In the genomic region with DNA sequence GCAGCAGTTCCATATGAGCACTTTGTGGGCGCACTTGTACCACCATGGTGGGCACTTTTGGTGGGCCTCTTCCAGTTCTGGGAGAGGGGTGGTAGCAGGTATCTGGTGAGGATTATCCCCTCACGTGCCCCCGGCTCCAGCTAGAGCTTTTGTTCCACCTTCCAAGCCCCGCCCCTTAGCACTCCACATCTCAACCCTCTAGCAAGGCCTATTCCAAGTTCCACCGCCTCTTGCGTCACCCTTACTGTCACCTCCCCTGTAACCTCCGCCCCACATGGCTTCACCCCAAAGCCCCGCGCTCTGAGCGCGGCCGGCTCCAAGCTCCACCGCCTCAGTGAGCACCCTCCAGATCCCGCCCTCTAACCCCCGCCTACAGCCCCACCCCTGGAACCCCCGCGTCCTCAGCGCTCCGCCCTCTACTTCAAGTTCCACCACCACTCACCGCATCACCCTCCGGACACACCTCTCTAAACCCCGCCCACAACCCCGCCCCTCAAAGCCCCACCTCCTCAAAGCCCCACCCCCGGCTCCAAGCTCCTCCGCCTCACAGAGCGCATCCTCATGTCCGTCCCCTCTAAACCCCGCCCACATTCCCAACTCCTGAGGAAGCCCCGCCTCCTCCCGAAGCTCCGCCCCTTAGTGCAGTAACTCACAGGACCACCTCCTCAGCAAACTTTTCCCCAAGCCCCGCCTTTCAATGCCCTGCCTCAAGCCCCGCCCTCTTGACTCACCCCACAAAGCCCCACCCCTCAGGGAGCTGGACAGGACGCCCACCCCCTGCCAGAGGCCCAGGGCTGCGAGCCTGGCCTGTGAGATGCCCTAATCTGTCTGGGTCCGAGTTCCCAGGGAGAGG, we compare ENCODE assay signal across 8 cellular contexts. TPM values are rescaled to one million over a fixed set of nuclear protein-coding genes. Genes with fewer than 3 reads are reported as not detected.
DNase-seq lines count a peak whose midpoint lies in the region; ATAC-seq and TF ChIP-seq lines count a peak whose summit lies in the region.

No MANE protein-coding gene starts in this region.

- peaks cover 0 to 3% (median 0%) of the 10 kb centered on the region in 3 donors for H3K27me3 Mint-ChIP-seq in immature natural killer cell (ENCODE audit: low read depth in 3 of 3)
- no peaks in the 10 kb centered on the region for H3K27me3 Mint-ChIP-seq in stimulated activated memory B cell treated with anti-CD40 and anti-IgM and Interleukin-4, amounts not matched to agents 10 μg/mL and 1 μg/mL and 100 μg/mL, for 72 hours

- peak overlapping the region in 2 of 5 donors; percentile 23 to 55 for H3K4me3 Mint-ChIP-seq in immature natural killer cell
- peak overlapping the region; percentile 59 for H3K4me3 Mint-ChIP-seq in stimulated activated memory B cell treated with anti-CD40 and anti-IgM and Interleukin-4, amounts not matched to agents 10 μg/mL and 1 μg/mL and 100 μg/mL, for 72 hours

- peaks cover 9 to 11% of the 10 kb centered on the region in 2 donors for H3K4me1 Mint-ChIP-seq in immature natural killer cell
- H3K4me1 Mint-ChIP-seq in stimulated activated memory B cell treated with anti-CD40 and anti-IgM and Interleukin-4, amounts not matched to agents 10 μg/mL and 1 μg/mL and 100 μg/mL, for 72 hours, result peaks cover 19% of the 10 kb centered on the region

- no peak for TF ChIP-seq CTCF in breast epithelium (IDR thresholded peaks at IDR 0.05)

- H3K9me3 ChIP-seq in SK-N-MC (ENCODE audit: low read depth, low read length) (no peaks in the 10 kb centered on the region), breast epithelium (no peaks in the 10 kb centered on the region)

- H3K9ac ChIP-seq in SK-N-MC (ENCODE audit: insufficient read length), result no peak overlapping the region

- no peaks in the 10 kb centered on the region for H3K27me3 ChIP-seq in breast epithelium

- H3K9me3 Mint-ChIP-seq in immature natural killer cell, result no peaks in the 10 kb centered on the region
- no peaks in the 10 kb centered on the region for H3K9me3 Mint-ChIP-seq in stimulated activated memory B cell treated with anti-CD40 and anti-IgM and Interleukin-4, amounts not matched to agents 10 μg/mL and 1 μg/mL and 100 μg/mL, for 72 hours

- H3K4me1 ChIP-seq in breast epithelium, result no peaks in the 10 kb centered on the region

- H3K27ac Mint-ChIP-seq in immature natural killer cell, result peak overlapping the region in 2 of 6 donors; percentile 35 to 53
- H3K27ac Mint-ChIP-seq in stimulated activated memory B cell treated with anti-CD40 and anti-IgM and Interleukin-4, amounts not matched to agents 10 μg/mL and 1 μg/mL and 100 μg/mL, for 72 hours, result peak overlapping the region; percentile 29

- H3K36me3 ChIP-seq in SK-N-MC (ENCODE audit: insufficient read depth, low read length) (no peaks in the 10 kb centered on the region), breast epithelium (no peaks in the 10 kb centered on the region)

- no peak for TF ChIP-seq POLR2A in breast epithelium (IDR thresholded peaks at IDR 0.05)

- intact Hi-C loops in breast epithelium (cut with DNase I; ENCODE audit: low total_unique reads), result no loop called here

- peak; percentile 64 for ATAC-seq in stimulated activated memory B cell treated with anti-CD40 and anti-IgM and Interleukin-4, amounts not matched to agents 10 μg/mL and 1 μg/mL and 100 μg/mL, for 72 hours
- ATAC-seq in GM19397 (IDR thresholded peaks at IDR 0.05; ENCODE audit: unreplicated experiment), result no peak

- H3K4me3 ChIP-seq in SK-N-MC (peak overlapping the region; percentile 76), breast epithelium (peak overlapping the region in 2 of 3 donors; percentile 7 to 50)

- H3K27ac ChIP-seq in SK-N-MC, result no peak overlapping the region
- peak overlapping the region; percentile 56 to 92 for H3K27ac ChIP-seq in breast epithelium

- DNase-seq in activated T-cell treated with anti-CD3 and anti-CD28 coated beads for 24 hours (ENCODE audit: low read depth), result peak; percentile 18
- DNase-seq in activated T-cell treated with anti-CD3 and anti-CD28 coated beads, Interleukin-2, amount 50 U/mL, for 1 hour, result no peak
- DNase-seq in SK-N-MC (ENCODE audit: low read depth, low spot score), result peak; percentile 62
- no peak for DNase-seq in breast epithelium (ENCODE audit: low spot score in 2 of 2)
- peak; percentile 13 to 41 (median 16) for DNase-seq in immature natural killer cell
- DNase-seq in NCI-H187 (lab: John Stamatoyannopoulos, UW), result no peak

- no peaks in the 10 kb centered on the region for H3K36me3 Mint-ChIP-seq in immature natural killer cell
- no peaks in the 10 kb centered on the region for H3K36me3 Mint-ChIP-seq in stimulated activated memory B cell treated with anti-CD40 and anti-IgM and Interleukin-4, amounts not matched to agents 10 μg/mL and 1 μg/mL and 100 μg/mL, for 72 hours

RNA-seq across cellular contexts. Expression of gene SCN4A, which starts 11.1 kb away (rescaled TPM):
- total RNA-seq in breast epithelium, result 10 to 100 TPM in 2 of 3 donors, 1 to 10 TPM in 1; 1.0 to 16.7 (median 10.2) TPM
- polyA plus RNA-seq in immature natural killer cell, result under 1 TPM in 1 of 3 donors, not detected in 2; 0.02 TPM

RNA-seq across cellular contexts. Expression of gene CD79B, which starts 29.4 kb away (rescaled TPM):
- 1 to 10 TPM; 2.2 to 7.9 (median 3.4) TPM for total RNA-seq in breast epithelium
- polyA plus RNA-seq in immature natural killer cell, result 10 to 100 TPM; 45.8 to 67.3 (median 51.9) TPM

RNA-seq across cellular contexts. Expression of gene PRR29, which starts 36.6 kb away (rescaled TPM):
- 1 to 10 TPM in 1 of 3 donors, under 1 TPM in 2; 0.15 to 1.3 (median 0.16) TPM for total RNA-seq in breast epithelium
- 1 to 10 TPM; 5.0 to 6.8 (median 5.5) TPM for polyA plus RNA-seq in immature natural killer cell

RNA-seq across cellular contexts. Expression of gene GH1, which starts 42.9 kb away (rescaled TPM):
- total RNA-seq in breast epithelium, result not detected
- not detected for polyA plus RNA-seq in immature natural killer cell

RNA-seq across cellular contexts. Expression of gene CSHL1, which starts 50.5 kb away (rescaled TPM):
- total RNA-seq in breast epithelium, result not detected
- not detected for polyA plus RNA-seq in immature natural killer cell

Comparison
In these comparisons a context has a peak if more than half of its experiments do, and no peak if none do; other contexts are left out.
1. DNase-seq: peak in activated T-cell treated with anti-CD3 and anti-CD28 coated beads for 24 hours (single experiment), SK-N-MC (single experiment) and immature natural killer cell (3 of 3); none in activated T-cell treated with anti-CD3 and anti-CD28 coated beads, Interleukin-2, amount 50 U/mL, for 1 hour (single experiment), breast epithelium (0 of 2) and NCI-H187 (0 of 2).